In genomic region chr19:38839816-38840582, GRCh38 we compare ENCODE assay signal across 13 cellular contexts. TPM values are rescaled to one million over a fixed set of nuclear protein-coding genes. Genes with fewer than 3 reads are reported as not detected.
A peak's percentile ranks its signal among the peaks of the same experiment; 100 is the strongest.
DNase-seq lines count a peak whose midpoint lies in the region; ATAC-seq and TF ChIP-seq lines count a peak whose summit lies in the region.
"Had no signal": no experiment of that assay in that cellular context is flagged by ENCODE, and none has a peak within 500 bp of the region (broad histone marks: within the 10 kb centered on the region; RNA-seq: fewer than 3 reads in every experiment).

No MANE protein-coding gene starts in this region.

- H3K36me3 Mint-ChIP-seq in T-cell, result peaks cover 71% of the 10 kb centered on the region

- peak overlapping the region; percentile 66 to 68 for H3K27ac Mint-ChIP-seq in T-cell

- POLR2A ChIA-PET in T-cell (lab: Charles Lee), result interaction anchor here in 1 of 2 donors (0.7 kb wide), 1 partner anchor 9 kb away, joined by 4 read pairs; the partner anchor contains the start of gene HNRNPL

- no peaks in the 10 kb centered on the region for H3K9me3 Mint-ChIP-seq in T-cell

- no peaks in the 10 kb centered on the region for H3K27me3 Mint-ChIP-seq in T-cell
- H3K27me3 Mint-ChIP-seq: progenitor cell of endocrine pancreas had no signal

- CTCF ChIA-PET in T-cell (lab: Charles Lee), result no interaction called here

- TF ChIP-seq CTCF in GM10266 (IDR thresholded peaks at IDR 0.05; ENCODE audit: control insufficient read depth, insufficient read depth, low read depth, missing control alignments), result no peak

- no peak for ATAC-seq in T-cell (replicated peaks in 1 of 4)
- ATAC-seq: left ventricle myocardium superior had no signal

- H3K4me1 Mint-ChIP-seq in T-cell, result peaks cover 45 to 64% (median 62%) of the 10 kb centered on the region in 3 donors

- peak overlapping the region in 1 of 3 donors; percentile 97 for H3K4me3 Mint-ChIP-seq in T-cell

- peak overlapping the region; percentile 91 for H3K27ac ChIP-seq in epithelial cell of prostate

- peak; percentile 76 for DNase-seq in activated effector memory CD4-positive, alpha-beta T cell treated with anti-CD3 and anti-CD28 coated beads, Interleukin-2, amount 50 U/mL, for 16 hours
- no peak for DNase-seq in activated effector memory CD4-positive, alpha-beta T cell treated with Interleukin-2 at 50 U/mL for 16 hours
- DNase-seq in T-cell, result no peak
- no peak for DNase-seq in epithelial cell of prostate (ENCODE audit: low read depth, low spot score)
- peak; percentile 55 for DNase-seq in stimulated activated CD8-positive, alpha-beta memory T cell treated with anti-CD3 and anti-CD28 coated beads, Interleukin-4, amount 100 ng/mL, for 48 hours
- no peak for DNase-seq in T-helper 1 cell
- DNase-seq in GM10266 (ENCODE audit: extremely low spot score), result no peak
- DNase-seq in NCI-H1092 (lab: John Stamatoyannopoulos, UW), result no peak
- DNase-seq: HCEC 1CT, left ventricle myocardium superior, MV-4-11, NCI-H510A had no signal

RNA-seq across cellular contexts. Expression of gene ECH1, which starts 8.4 kb away (rescaled TPM):
- total RNA-seq in T-cell, result 100 to 1,000 TPM in 4 of 5 donors, 10 to 100 TPM in 1; 76.7 to 159 (median 134) TPM

RNA-seq across cellular contexts. Expression of gene HNRNPL, which starts 9.8 kb away (rescaled TPM):
- total RNA-seq in T-cell, result 100 to 1,000 TPM; 320 to 498 (median 330) TPM

RNA-seq across cellular contexts. Expression of gene LGALS4, which starts 27.3 kb away (rescaled TPM):
- 1 to 10 TPM; 3.8 to 8.8 (median 6.6) TPM for total RNA-seq in T-cell

RNA-seq across cellular contexts. Expression of gene RINL, which starts 38.1 kb away (rescaled TPM):
- 10 to 100 TPM; 44.2 to 81.3 (median 71.0) TPM for total RNA-seq in T-cell

RNA-seq across cellular contexts. Expression of gene LGALS7B, which starts 51.0 kb away (rescaled TPM):
- total RNA-seq in T-cell, result not detected
- total RNA-seq: left ventricle myocardium superior, progenitor cell of endocrine pancreas had no signal

Comparison
In these comparisons a context has a peak if more than half of its experiments do, and no peak if none do; other contexts are left out.
1. DNase-seq: peak in activated effector memory CD4-positive, alpha-beta T cell treated with anti-CD3 and anti-CD28 coated beads, Interleukin-2, amount 50 U/mL, for 16 hours (single experiment) and stimulated activated CD8-positive, alpha-beta memory T cell treated with anti-CD3 and anti-CD28 coated beads, Interleukin-4, amount 100 ng/mL, for 48 hours (single experiment); none in activated effector memory CD4-positive, alpha-beta T cell treated with Interleukin-2 at 50 U/mL for 16 hours (single experiment), T-cell (0 of 34), epithelial cell of prostate (single experiment), T-helper 1 cell (0 of 5), GM10266 (single experiment) and NCI-H1092 (single experiment).